In the genomic region with DNA sequence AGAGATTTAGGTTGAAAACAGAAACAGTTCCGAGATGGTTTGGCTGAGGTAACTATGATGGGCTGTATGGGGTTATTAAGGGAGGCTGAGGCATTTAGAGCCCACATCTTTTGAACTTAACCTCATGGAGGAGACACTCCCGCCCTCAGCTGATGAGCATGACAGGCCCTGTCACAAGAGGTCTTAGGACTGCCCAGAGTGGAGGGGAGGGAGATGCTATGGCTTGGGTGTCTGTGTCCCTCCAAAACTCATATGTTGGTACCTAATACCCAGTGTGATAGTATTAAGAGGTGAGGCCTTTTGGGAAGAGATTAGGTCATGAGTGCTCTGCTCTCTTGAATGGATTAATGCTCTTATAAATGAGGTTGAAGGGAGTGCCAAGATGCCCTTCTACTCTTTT, we compare ENCODE assay signal across 20 cellular contexts.
"Had no signal": no experiment of that assay in that cellular context is flagged by ENCODE, and none has a peak within 500 bp of the region (broad histone marks: within the 10 kb centered on the region; RNA-seq: fewer than 3 reads in every experiment).

No MANE protein-coding gene starts in this region.

- DNase-seq: KBM-7, MV-4-11, NCI-H1048, NCI-H1105, NCI-H1417, NCI-H1436 treated with DMSO at 0.1 percent for 48 hours, NCI-H1694, NCI-H1930, NCI-H2081, NCI-H2171, NCI-H226, NCI-H446, NCI-H510A, NCI-H524 treated with DMSO at 0.1 percent for 48 hours, NCI-H69, NCI-H774, RPMI8226, SHP77, SK-N-SH had no signal

- H3K9me3 ChIP-seq: SK-N-SH had no signal

- H3K27ac ChIP-seq: HL-60 had no signal

- H3K4me2 ChIP-seq: SK-N-SH had no signal

- H3K9ac ChIP-seq: SK-N-SH had no signal
